ENCODE assay signal across 17 cellular contexts in the genomic region with DNA sequence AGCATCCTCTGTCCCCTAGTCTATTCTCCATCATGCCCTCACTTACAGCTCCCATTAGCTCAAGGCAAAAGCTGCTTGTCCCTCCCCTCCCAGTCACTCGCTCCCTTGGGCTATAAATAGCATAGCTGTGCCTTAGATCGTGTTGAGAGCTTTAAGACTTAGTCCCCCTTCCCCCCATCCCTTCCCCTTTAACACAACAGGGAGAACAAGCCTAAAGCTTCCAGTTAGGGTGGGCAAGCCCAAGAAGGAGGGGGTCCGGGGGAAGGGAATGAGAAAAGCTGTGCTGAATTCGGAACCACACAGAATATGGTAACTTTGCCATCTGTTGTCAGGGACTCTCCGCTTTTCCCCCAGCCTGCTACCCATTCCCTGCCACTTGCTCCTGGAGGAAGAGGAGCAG. TPM values are rescaled to one million over a fixed set of nuclear protein-coding genes. Genes with fewer than 3 reads are reported as not detected.
DNase-seq lines count a peak whose midpoint lies in the region; ATAC-seq lines count a peak whose summit lies in the region.
"Had no signal": no experiment of that assay in that cellular context is flagged by ENCODE, and none has a peak within 500 bp of the region (broad histone marks: within the 10 kb centered on the region; RNA-seq: fewer than 3 reads in every experiment).

No MANE protein-coding gene starts in this region.

- ATAC-seq in HG02759 (IDR thresholded peaks at IDR 0.05; ENCODE audit: unreplicated experiment) (no peak), left lobe of liver (no peak)
- ATAC-seq: activated CD8-positive, alpha-beta memory T cell treated with anti-CD3 and anti-CD28 coated beads, Interleukin-2, amount 10 ng/mL, durations not matched to agents 7 days and 5 days; left colon had no signal

- H3K27ac Mint-ChIP-seq in activated CD4-positive, alpha-beta T cell treated with anti-CD3 and anti-CD28 coated beads, Interleukin-2, amount 10 ng/mL, durations not matched to agents 24 days and 14 days: peak overlapping the region; percentile 51
- H3K27ac Mint-ChIP-seq: activated CD8-positive, alpha-beta memory T cell treated with anti-CD3 and anti-CD28 coated beads, Interleukin-2, amount 10 ng/mL, durations not matched to agents 7 days and 5 days had no signal

- no peaks in the 10 kb centered on the region for H3K27me3 Mint-ChIP-seq in activated CD4-positive, alpha-beta T cell treated with anti-CD3 and anti-CD28 coated beads, Interleukin-2, amount 10 ng/mL, durations not matched to agents 24 days and 14 days
- H3K27me3 Mint-ChIP-seq: activated CD8-positive, alpha-beta memory T cell treated with anti-CD3 and anti-CD28 coated beads, Interleukin-2, amount 10 ng/mL, durations not matched to agents 7 days and 5 days; central memory CD8-positive, alpha-beta T cell had no signal

- peak overlapping the region; percentile 54 for H3K27ac ChIP-seq in cingulate gyrus (ENCODE audit: low read depth, low read length)
- peak overlapping the region; percentile 50 for H3K27ac ChIP-seq in temporal lobe (ENCODE audit: low read depth, low read length)
- H3K27ac ChIP-seq: spleen, thyroid gland had no signal

- H3K4me1 Mint-ChIP-seq in activated CD4-positive, alpha-beta T cell treated with anti-CD3 and anti-CD28 coated beads, Interleukin-2, amount 10 ng/mL, durations not matched to agents 24 days and 14 days: peaks cover 9% of the 10 kb centered on the region
- H3K4me1 Mint-ChIP-seq: activated CD8-positive, alpha-beta memory T cell treated with anti-CD3 and anti-CD28 coated beads, Interleukin-2, amount 10 ng/mL, durations not matched to agents 7 days and 5 days had no signal

- peaks cover 1% of the 10 kb centered on the region for H3K36me3 Mint-ChIP-seq in activated CD4-positive, alpha-beta T cell treated with anti-CD3 and anti-CD28 coated beads, Interleukin-2, amount 10 ng/mL, durations not matched to agents 24 days and 14 days (ENCODE audit: low read depth)
- H3K36me3 Mint-ChIP-seq: activated CD8-positive, alpha-beta memory T cell treated with anti-CD3 and anti-CD28 coated beads, Interleukin-2, amount 10 ng/mL, durations not matched to agents 7 days and 5 days had no signal

- intact Hi-C loops in activated CD4-positive, alpha-beta T cell treated with anti-CD3 and anti-CD28 coated beads, Interleukin-2, amount 10 ng/mL, durations not matched to agents 24 days and 14 days (cut with micrococcal nuclease): no loop called here

- no peaks in the 10 kb centered on the region for H3K9me3 Mint-ChIP-seq in activated CD4-positive, alpha-beta T cell treated with anti-CD3 and anti-CD28 coated beads, Interleukin-2, amount 10 ng/mL, durations not matched to agents 24 days and 14 days
- H3K9me3 Mint-ChIP-seq: central memory CD8-positive, alpha-beta T cell had no signal

- DNase-seq in activated CD4-positive, alpha-beta T cell treated with anti-CD3 and anti-CD28 coated beads, Interleukin-2, amount 10 ng/mL, durations not matched to agents 24 days and 14 days: no peak
- no peak for DNase-seq in activated CD4-positive, alpha-beta T cell treated with anti-CD3 and anti-CD28 coated beads for 48 hours
- DNase-seq in iPS-NIHi11 (ENCODE audit: low spot score) (peak; percentile 46), NCI-H1436 treated with DMSO at 0.1 percent for 48 hours (lab: John Stamatoyannopoulos, UW) (no peak), left lobe of liver (ENCODE audit: low spot score) (no peak)
- DNase-seq: activated CD8-positive, alpha-beta memory T cell treated with anti-CD3 and anti-CD28 coated beads, Interleukin-2, amount 10 ng/mL, durations not matched to agents 7 days and 5 days; activated naive CD4-positive, alpha-beta T cell treated with anti-CD3 and anti-CD28 coated beads, Interleukin-2, amount 50 U/mL, for 16 hours; left colon; NCI-H2029; NCI-H748 treated with DMSO at 0.1 percent for 48 hours; spleen; thyroid gland had no signal

- no peak overlapping the region for H3K4me3 Mint-ChIP-seq in activated CD4-positive, alpha-beta T cell treated with anti-CD3 and anti-CD28 coated beads, Interleukin-2, amount 10 ng/mL, durations not matched to agents 24 days and 14 days
- H3K4me3 Mint-ChIP-seq: activated CD8-positive, alpha-beta memory T cell treated with anti-CD3 and anti-CD28 coated beads, Interleukin-2, amount 10 ng/mL, durations not matched to agents 7 days and 5 days; central memory CD8-positive, alpha-beta T cell had no signal

RNA-seq across cellular contexts. Expression of gene HIGD1B, which starts 4.9 kb away (rescaled TPM):
- total RNA-seq in activated CD4-positive, alpha-beta T cell treated with anti-CD3 and anti-CD28 coated beads, Interleukin-2, amount 10 ng/mL, durations not matched to agents 24 days and 14 days: not detected in 2 replicates
- 2.2 TPM for total RNA-seq in temporal lobe
- not detected for total RNA-seq in left lobe of liver
- total RNA-seq: A172; activated CD8-positive, alpha-beta memory T cell treated with anti-CD3 and anti-CD28 coated beads, Interleukin-2, amount 10 ng/mL, durations not matched to agents 7 days and 5 days; spleen; thyroid gland had no signal

RNA-seq across cellular contexts. Expression of gene GJC1, which starts 12.7 kb away (rescaled TPM):
- total RNA-seq in activated CD4-positive, alpha-beta T cell treated with anti-CD3 and anti-CD28 coated beads, Interleukin-2, amount 10 ng/mL, durations not matched to agents 24 days and 14 days: 6.1 and 7.5 TPM in 2 replicates
- total RNA-seq in temporal lobe (69.1 TPM), left lobe of liver (0.53 TPM)

RNA-seq across cellular contexts. Expression of gene EFTUD2, which starts 56.5 kb away (rescaled TPM):
- 244 and 262 TPM in 2 replicates for total RNA-seq in activated CD4-positive, alpha-beta T cell treated with anti-CD3 and anti-CD28 coated beads, Interleukin-2, amount 10 ng/mL, durations not matched to agents 24 days and 14 days
- total RNA-seq in temporal lobe (91.7 TPM), left lobe of liver (33.8 TPM)
